In genomic region chr1:168499094-168500049, GRCh38 we compare ENCODE assay signal across 1 cellular context.
TF ChIP-seq lines count a peak whose summit lies in the region.

No MANE protein-coding gene starts in this region.

TF ChIP-seq in GM12878, 131 proteins besides CTCF, POLR2A, EP300 and RAD21 (continued from another document):
- TF ChIP-seq, protein P1, sequence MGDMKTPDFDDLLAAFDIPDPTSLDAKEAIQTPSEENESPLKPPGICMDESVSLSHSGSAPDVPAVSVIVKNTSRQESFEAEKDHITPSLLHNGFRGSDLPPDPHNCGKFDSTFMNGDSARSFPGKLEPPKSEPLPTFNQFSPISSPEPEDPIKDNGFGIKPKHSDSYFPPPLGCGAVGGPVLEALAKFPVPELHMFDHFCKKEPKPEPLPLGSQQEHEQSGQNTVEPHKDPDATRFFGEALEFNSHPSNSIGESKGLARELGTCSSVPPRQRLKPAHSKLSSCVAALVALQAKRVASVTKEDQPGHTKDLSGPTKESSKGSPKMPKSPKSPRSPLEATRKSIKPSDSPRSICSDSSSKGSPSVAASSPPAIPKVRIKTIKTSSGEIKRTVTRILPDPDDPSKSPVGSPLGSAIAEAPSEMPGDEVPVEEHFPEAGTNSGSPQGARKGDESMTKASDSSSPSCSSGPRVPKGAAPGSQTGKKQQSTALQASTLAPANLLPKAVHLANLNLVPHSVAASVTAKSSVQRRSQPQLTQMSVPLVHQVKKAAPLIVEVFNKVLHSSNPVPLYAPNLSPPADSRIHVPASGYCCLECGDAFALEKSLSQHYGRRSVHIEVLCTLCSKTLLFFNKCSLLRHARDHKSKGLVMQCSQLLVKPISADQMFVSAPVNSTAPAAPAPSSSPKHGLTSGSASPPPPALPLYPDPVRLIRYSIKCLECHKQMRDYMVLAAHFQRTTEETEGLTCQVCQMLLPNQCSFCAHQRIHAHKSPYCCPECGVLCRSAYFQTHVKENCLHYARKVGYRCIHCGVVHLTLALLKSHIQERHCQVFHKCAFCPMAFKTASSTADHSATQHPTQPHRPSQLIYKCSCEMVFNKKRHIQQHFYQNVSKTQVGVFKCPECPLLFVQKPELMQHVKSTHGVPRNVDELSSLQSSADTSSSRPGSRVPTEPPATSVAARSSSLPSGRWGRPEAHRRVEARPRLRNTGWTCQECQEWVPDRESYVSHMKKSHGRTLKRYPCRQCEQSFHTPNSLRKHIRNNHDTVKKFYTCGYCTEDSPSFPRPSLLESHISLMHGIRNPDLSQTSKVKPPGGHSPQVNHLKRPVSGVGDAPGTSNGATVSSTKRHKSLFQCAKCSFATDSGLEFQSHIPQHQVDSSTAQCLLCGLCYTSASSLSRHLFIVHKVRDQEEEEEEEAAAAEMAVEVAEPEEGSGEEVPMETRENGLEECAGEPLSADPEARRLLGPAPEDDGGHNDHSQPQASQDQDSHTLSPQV (IDR thresholded peaks at IDR 0.05) = no peak
- TF ChIP-seq BCL11A (IDR thresholded peaks at IDR 0.05; ENCODE audit: low read depth, low read length) (no peak), POLR2AphosphoS5 (IDR thresholded peaks at IDR 0.05; ENCODE audit: low read length) (no peak), NR2F1 (conservative IDR thresholded peaks at IDR 0.05) (no peak), SUZ12 (IDR thresholded peaks at IDR 0.05; ENCODE audit: unreplicated experiment) (no peak), RAD51 (IDR thresholded peaks at IDR 0.05) (no peak), HDAC6 (IDR thresholded peaks at IDR 0.05; ENCODE audit: unreplicated experiment) (no peak), ZNF24 (IDR thresholded peaks at IDR 0.05) (no peak), SREBF1 (IDR thresholded peaks at IDR 0.05; ENCODE audit: low read length) (no peak), BHLHE40 (IDR thresholded peaks at IDR 0.05; ENCODE audit: borderline replicate concordance in 1 of 2, low read depth in 2 of 2, low read length in 1 of 2) (no peak), SMARCA5 (IDR thresholded peaks at IDR 0.05) (no peak), MYB (IDR thresholded peaks at IDR 0.05; ENCODE audit: borderline replicate concordance, low read depth, low read length) (no peak), GABPA (IDR thresholded peaks at IDR 0.05; ENCODE audit: low read depth) (no peak), KLF5 (IDR thresholded peaks at IDR 0.05; ENCODE audit: partially characterized antibody) (no peak)
- TF ChIP-seq, protein P2, sequence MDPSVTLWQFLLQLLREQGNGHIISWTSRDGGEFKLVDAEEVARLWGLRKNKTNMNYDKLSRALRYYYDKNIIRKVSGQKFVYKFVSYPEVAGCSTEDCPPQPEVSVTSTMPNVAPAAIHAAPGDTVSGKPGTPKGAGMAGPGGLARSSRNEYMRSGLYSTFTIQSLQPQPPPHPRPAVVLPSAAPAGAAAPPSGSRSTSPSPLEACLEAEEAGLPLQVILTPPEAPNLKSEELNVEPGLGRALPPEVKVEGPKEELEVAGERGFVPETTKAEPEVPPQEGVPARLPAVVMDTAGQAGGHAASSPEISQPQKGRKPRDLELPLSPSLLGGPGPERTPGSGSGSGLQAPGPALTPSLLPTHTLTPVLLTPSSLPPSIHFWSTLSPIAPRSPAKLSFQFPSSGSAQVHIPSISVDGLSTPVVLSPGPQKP (IDR thresholded peaks at IDR 0.05; ENCODE audit: low read depth, low read length) = no peak
